9 cellular contexts compared by ENCODE assay signal in the genomic region with DNA sequence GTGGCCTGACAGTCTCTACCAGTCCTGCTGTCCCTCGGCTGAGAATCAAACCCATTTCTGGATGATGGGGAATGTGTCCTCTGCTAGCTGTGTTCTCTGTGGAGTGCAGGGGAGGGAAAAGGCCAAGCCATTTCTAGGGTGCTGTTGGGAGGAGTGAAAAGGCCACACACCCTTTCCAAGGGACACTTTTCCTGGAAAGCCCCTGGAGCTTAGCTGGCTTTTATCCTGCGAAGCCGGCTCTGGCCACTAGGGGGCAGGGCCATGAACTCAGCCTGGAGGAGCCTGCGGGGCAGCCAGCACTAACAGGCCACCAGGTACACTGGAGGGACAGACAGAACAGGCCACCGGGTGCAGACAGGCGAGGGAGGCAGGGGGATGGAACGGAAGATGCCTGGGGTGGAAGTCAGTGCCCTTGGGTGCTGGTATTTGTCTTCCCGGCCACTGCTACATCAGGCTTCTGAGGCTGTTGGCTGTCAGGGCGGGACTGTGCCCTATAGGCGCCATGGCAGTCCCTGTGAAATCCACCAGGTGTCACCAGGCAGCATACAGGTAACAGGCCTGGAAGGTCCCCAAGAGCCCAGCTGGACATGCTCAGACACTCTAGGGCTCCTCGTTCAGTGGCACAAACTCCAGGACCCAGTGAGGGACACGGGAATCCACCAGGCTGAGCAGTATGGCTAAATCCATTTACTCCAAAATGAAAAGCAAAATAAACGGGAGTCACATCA. TPM values are rescaled to one million over a fixed set of nuclear protein-coding genes. Genes with fewer than 3 reads are reported as not detected.
DNase-seq lines count a peak whose midpoint lies in the region; ATAC-seq and TF ChIP-seq lines count a peak whose summit lies in the region.
"Not testable (repeated sequence)": the region's sequence is repeated elsewhere in the genome, so short reads cannot be mapped to it uniquely, and the experiment has no call there.
"Had no signal": no experiment of that assay in that cellular context is flagged by ENCODE, and none has a peak within 500 bp of the region (broad histone marks: within the 10 kb centered on the region; RNA-seq: fewer than 3 reads in every experiment).

No MANE protein-coding gene starts in this region.

- not testable (repeated sequence) for H3K36me3 ChIP-seq in uterus

- ATAC-seq in HG03139 (IDR thresholded peaks at IDR 0.05; ENCODE audit: unreplicated experiment) (peak; percentile 67), esophagus mucosa (peak; percentile 83), naive B cell (ENCODE audit: low read depth in 2 of 2) (peak; percentile 93 to 94)
- peak; percentile 87 to 93 for ATAC-seq in activated CD4-positive, CD25-positive, alpha-beta regulatory T cell treated with anti-CD3 and anti-CD28 coated beads, Interleukin-2, amount 50 U/mL, for 24 hours

- not testable (repeated sequence) for H3K4me1 ChIP-seq in uterus

- not testable (repeated sequence) for H3K27me3 Mint-ChIP-seq in naive B cell

- H3K4me1 Mint-ChIP-seq in naive B cell: not testable (repeated sequence)

- TF ChIP-seq CTCF in GM13976 (IDR thresholded peaks at IDR 0.05; ENCODE audit: borderline replicate concordance, control extremely low read depth, extremely low read depth, insufficient read depth, missing control alignments) (peak; percentile 45), uterus (IDR thresholded peaks at IDR 0.05) (peak; percentile 17 to 49 (median 32))

- not testable (repeated sequence) for H3K27ac ChIP-seq in uterus

- H3K9me3 Mint-ChIP-seq in naive B cell: not testable (repeated sequence)

- not testable (repeated sequence) for TF ChIP-seq POLR2A in uterus (IDR thresholded peaks at IDR 0.05)

- H3K4me3 Mint-ChIP-seq in naive B cell: not testable (repeated sequence)

- intact Hi-C loops in uterus (cut with DNase I; ENCODE audit: low total_unique reads): not testable (repeated sequence)

- not testable (repeated sequence) for H3K4me3 ChIP-seq in uterus

- H3K27me3 ChIP-seq in uterus: not testable (repeated sequence)

- not testable (repeated sequence) for H3K36me3 Mint-ChIP-seq in naive B cell

- not testable (repeated sequence) for H3K27ac Mint-ChIP-seq in naive B cell

- not testable (repeated sequence) for DNase-seq in GM13976 (ENCODE audit: low spot score)
- DNase-seq in activated gamma-delta T cell treated with Interleukin-2 at 50 U/mL for 16 hours (peak; percentile 39), naive B cell (peak; percentile 64), uterus (peak in 1 of 2 donors; percentile 49)
- DNase-seq in stimulated activated CD4-positive, alpha-beta T cell treated with anti-CD3 and anti-CD28 coated beads, Interleukin-2, amount 100 ng/mL, for 24 hours: peak; percentile 66 to 69

- not testable (repeated sequence) for H3K9me3 ChIP-seq in uterus

- in situ Hi-C loops in GM13976 (cut with MboI; ENCODE audit: low sequenced_read_pairs, unreplicated experiment): not testable (repeated sequence)

RNA-seq across cellular contexts. Expression of gene GOLGA6A, which starts 16.5 kb away (rescaled TPM):
- 0.08 TPM for total RNA-seq in esophagus mucosa
- polyA plus RNA-seq in naive B cell (ENCODE audit: low read depth in 6 of 6): under 1 TPM in 1 of 6 donors, not detected in 5; 0.09 TPM
- total RNA-seq in uterus: under 1 TPM in 1 of 4 donors, not detected in 3; 0.58 TPM
- polyA plus RNA-seq: IgD-negative memory B cell had no signal
